Comparison of ENCODE assay signal across 1 cellular context in the genomic region with DNA sequence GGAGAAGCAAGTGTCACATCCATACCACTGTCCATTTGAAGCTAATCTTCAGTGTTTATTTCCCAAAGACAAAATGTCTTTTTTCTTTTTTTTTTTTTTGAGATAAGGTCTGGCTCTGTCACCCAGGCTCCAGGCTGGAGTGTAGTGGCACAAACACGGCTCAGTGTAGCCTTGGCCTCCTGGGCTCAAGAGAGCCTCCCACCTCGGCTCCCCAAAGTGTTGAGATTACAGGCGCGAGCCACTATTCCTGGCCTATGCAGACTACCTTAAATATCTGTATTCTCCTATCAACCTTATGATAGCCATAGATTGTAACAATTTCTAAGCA.
TF ChIP-seq lines count a peak whose summit lies in the region.

No MANE protein-coding gene starts in this region.

TF ChIP-seq in IMR-90, 13 proteins besides CTCF, POLR2A, EP300 and RAD21 (continued from another document):
- no peak for TF ChIP-seq MXI1 (IDR thresholded peaks at IDR 0.05; ENCODE audit: borderline replicate concordance, low read depth, low read length)
- TF ChIP-seq SMC3 (IDR thresholded peaks at IDR 0.05; ENCODE audit: low read depth, low read length), result no peak
